ENCODE assay signal across 16 cellular contexts in the genomic region with DNA sequence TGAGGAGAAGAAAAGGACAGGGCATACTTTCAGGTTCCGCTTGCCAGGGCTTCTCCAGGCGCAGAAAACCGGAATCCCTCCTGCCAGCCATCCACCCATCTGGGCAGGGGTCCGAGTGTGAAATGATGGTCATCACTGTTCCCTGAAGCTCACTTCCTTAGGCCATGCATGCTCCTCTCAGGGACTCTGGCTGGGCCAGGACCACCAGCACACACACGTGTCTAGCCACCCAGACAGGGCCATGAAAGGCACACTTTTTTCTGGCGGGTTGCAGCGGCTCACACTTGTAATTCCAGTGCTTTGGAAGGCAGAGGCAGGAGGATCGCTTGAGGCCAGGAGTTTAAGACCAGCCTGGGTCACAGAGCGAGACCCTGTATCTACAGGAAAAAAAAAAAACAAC. TPM values are rescaled to one million over a fixed set of nuclear protein-coding genes. Genes with fewer than 3 reads are reported as not detected.
DNase-seq lines count a peak whose midpoint lies in the region; ATAC-seq, FAIRE-seq and TF ChIP-seq lines count a peak whose summit lies in the region.
"Had no signal": no experiment of that assay in that cellular context is flagged by ENCODE, and none has a peak within 500 bp of the region (broad histone marks: within the 10 kb centered on the region; RNA-seq: fewer than 3 reads in every experiment).

No MANE protein-coding gene starts in this region.

- no peak for ATAC-seq in naive B cell (ENCODE audit: low read depth in 2 of 2)
- ATAC-seq in natural killer cell treated with Interleukin-12 subunit alpha and Interleukin-12 subunit beta and Interleukin-15 and Interleukin-18, amount 100 ng/mL, for 72 hours, result no peak

- H2AFZ ChIP-seq in SU-DHL-6 (ENCODE audit: low read depth, low read length, severe bottlenecking), result no peak overlapping the region

- peaks cover 20% of the 10 kb centered on the region for H3K79me2 ChIP-seq in SU-DHL-6 (ENCODE audit: insufficient read depth, low read length)

- no peak for TF ChIP-seq CTCF in SU-DHL-6 (IDR thresholded peaks at IDR 0.05; ENCODE audit: insufficient read depth, low read length, poor library complexity, severe bottlenecking)

- peaks cover 12% of the 10 kb centered on the region for H3F3A ChIP-seq in SU-DHL-6 (ENCODE audit: insufficient read depth)

- H3K4me1 ChIP-seq in BLaER1 treated with 17β-estradiol and CSF1 and Interleukin-3, amounts not matched to agents 10 nM and 100 nM, result peaks cover 24 to 78% (median 59%) of the 10 kb centered on the region in 10 experiments
- H3K4me1 ChIP-seq: SJSA1 had no signal

- peak overlapping the region; percentile 2 to 95 (median 76); a peak in 18 of 20 replicates for H3K4me3 ChIP-seq in BLaER1 treated with 17β-estradiol and CSF1 and Interleukin-3, amounts not matched to agents 10 nM and 100 nM
- H3K4me3 ChIP-seq in SU-DHL-6 (ENCODE audit: insufficient read depth, low read length, poor library complexity, severe bottlenecking), result peak overlapping the region; percentile 97
- H3K4me3 ChIP-seq: SJSA1 had no signal

- H3K27me3 ChIP-seq in BLaER1 treated with 17β-estradiol and CSF1 and Interleukin-3, amounts not matched to agents 10 nM and 100 nM, result no peaks in the 10 kb centered on the region
- no peaks in the 10 kb centered on the region for H3K27me3 ChIP-seq in SU-DHL-6 (ENCODE audit: low read length)
- H3K27me3 ChIP-seq: SJSA1 had no signal

- peak overlapping the region in 9 of 11 experiments; percentile 28 to 92 (median 87); a peak in 19 of 22 replicates for H3K27ac ChIP-seq in BLaER1 treated with 17β-estradiol and CSF1 and Interleukin-3, amounts not matched to agents 10 nM and 100 nM
- peak overlapping the region; percentile 80 for H3K27ac ChIP-seq in SU-DHL-6 (ENCODE audit: low read depth, low read length)
- H3K27ac ChIP-seq: SJSA1 had no signal

- no peaks in the 10 kb centered on the region; a peak in 1 of 22 replicates for H3K9me3 ChIP-seq in BLaER1 treated with 17β-estradiol and CSF1 and Interleukin-3, amounts not matched to agents 10 nM and 100 nM (replicated peaks in 1 of 11)
- H3K9me3 ChIP-seq in SU-DHL-6 (ENCODE audit: insufficient read depth, low read length), result no peaks in the 10 kb centered on the region
- H3K9me3 ChIP-seq: SJSA1 had no signal

- H3K9me3 Mint-ChIP-seq in naive B cell, result no peaks in the 10 kb centered on the region
- H3K9me3 Mint-ChIP-seq in natural killer cell treated with Interleukin-12 subunit alpha and Interleukin-12 subunit beta and Interleukin-15 and Interleukin-18, amount 100 ng/mL, for 72 hours, result no peaks in the 10 kb centered on the region
- H3K9me3 Mint-ChIP-seq: CD8-positive, alpha-beta memory T cell had no signal

- peaks cover 60 to 75% (median 70%) of the 10 kb centered on the region in 3 donors for H3K4me1 Mint-ChIP-seq in naive B cell
- peaks cover 0 to 3% of the 10 kb centered on the region in 2 donors for H3K4me1 Mint-ChIP-seq in natural killer cell treated with Interleukin-12 subunit alpha and Interleukin-12 subunit beta and Interleukin-15 and Interleukin-18, amount 100 ng/mL, for 72 hours (ENCODE audit: low read depth in 2 of 2)
- H3K4me1 Mint-ChIP-seq: CD8-positive, alpha-beta memory T cell had no signal

- H3K9me2 ChIP-seq in SU-DHL-6 (replicated peaks; ENCODE audit: insufficient read depth, low read length), result no peaks in the 10 kb centered on the region

- no peak for TF ChIP-seq POLR2A in GM12892 (IDR thresholded peaks at IDR 0.05; ENCODE audit: low read depth, low read length)

- peak overlapping the region; percentile 96 to 100 (median 99) for H3K4me3 Mint-ChIP-seq in naive B cell
- H3K4me3 Mint-ChIP-seq in natural killer cell treated with Interleukin-12 subunit alpha and Interleukin-12 subunit beta and Interleukin-15 and Interleukin-18, amount 100 ng/mL, for 72 hours, result no peak overlapping the region
- H3K4me3 Mint-ChIP-seq: CD8-positive, alpha-beta memory T cell had no signal

- peak overlapping the region; percentile 79 to 100 (median 96) for H3K4me2 ChIP-seq in BLaER1 treated with 17β-estradiol and CSF1 and Interleukin-3, amounts not matched to agents 10 nM and 100 nM
- H3K4me2 ChIP-seq in SU-DHL-6 (ENCODE audit: low read depth, low read length, poor library complexity, severe bottlenecking), result peak overlapping the region; percentile 100

- H3K9ac ChIP-seq in BLaER1 treated with 17β-estradiol and CSF1 and Interleukin-3, amounts not matched to agents 10 nM and 100 nM, result peak overlapping the region; percentile 9 to 93 (median 86); a peak in 21 of 22 replicates
- H3K9ac ChIP-seq in SU-DHL-6 (ENCODE audit: low read length), result peak overlapping the region; percentile 98

- peaks cover 43 to 57% of the 10 kb centered on the region in 2 donors for H3K36me3 Mint-ChIP-seq in naive B cell
- no peaks in the 10 kb centered on the region for H3K36me3 Mint-ChIP-seq in natural killer cell treated with Interleukin-12 subunit alpha and Interleukin-12 subunit beta and Interleukin-15 and Interleukin-18, amount 100 ng/mL, for 72 hours
- H3K36me3 Mint-ChIP-seq: CD8-positive, alpha-beta memory T cell had no signal

- H3K36me3 ChIP-seq in BLaER1 treated with 17β-estradiol and CSF1 and Interleukin-3, amounts not matched to agents 10 nM and 100 nM, result peaks cover 0 to 53% (median 24%) of the 10 kb centered on the region in 11 experiments; a peak in 14 of 22 replicates
- no peaks in the 10 kb centered on the region for H3K36me3 ChIP-seq in SU-DHL-6 (ENCODE audit: low read length)
- H3K36me3 ChIP-seq: SJSA1 had no signal

- no peaks in the 10 kb centered on the region for H3K27me3 Mint-ChIP-seq in naive B cell
- peaks cover 13 to 30% of the 10 kb centered on the region in 2 donors for H3K27me3 Mint-ChIP-seq in natural killer cell treated with Interleukin-12 subunit alpha and Interleukin-12 subunit beta and Interleukin-15 and Interleukin-18, amount 100 ng/mL, for 72 hours

- peak; percentile 78 for FAIRE-seq in GM12892 (lab: Jason Lieb, UNC)

- DNase-seq in GM12892 (ENCODE audit: insufficient read length) (no peak), naive B cell (no peak), AG08396 (ENCODE audit: low spot score) (no peak), NCI-H748 treated with DMSO at 0.1 percent for 48 hours (lab: John Stamatoyannopoulos, UW) (no peak)
- no peak for DNase-seq in natural killer cell treated with Interleukin-12 subunit alpha and Interleukin-12 subunit beta and Interleukin-15 and Interleukin-18, amount 100 ng/mL, for 72 hours (ENCODE audit: low spot score)
- DNase-seq: CD8-positive, alpha-beta memory T cell; DND-41; Kasumi-1; NCI-H2029; NCI-H510A treated with DMSO at 0.1 percent for 48 hours had no signal

- peak overlapping the region; percentile 96 to 97 (median 96) for H3K27ac Mint-ChIP-seq in naive B cell
- no peak overlapping the region for H3K27ac Mint-ChIP-seq in natural killer cell treated with Interleukin-12 subunit alpha and Interleukin-12 subunit beta and Interleukin-15 and Interleukin-18, amount 100 ng/mL, for 72 hours

- H4K20me1 ChIP-seq in BLaER1 treated with 17β-estradiol and CSF1 and Interleukin-3, amounts not matched to agents 10 nM and 100 nM, result no peaks in the 10 kb centered on the region
- H4K20me1 ChIP-seq in SU-DHL-6 (ENCODE audit: low read depth, low read length), result no peaks in the 10 kb centered on the region

RNA-seq across cellular contexts. Expression of a gene that starts 1.5 kb away (rescaled TPM):
- 85.8 TPM for polyA plus RNA-seq in GM12892 (2012; ENCODE audit: missing spikeins)
- 1,000 to 10,000 TPM; 3,311 to 6,921 (median 4,382) TPM for polyA plus RNA-seq in naive B cell (ENCODE audit: low read depth in 6 of 6)
- total RNA-seq in natural killer cell treated with Interleukin-12 subunit alpha and Interleukin-12 subunit beta and Interleukin-15 and Interleukin-18, amount 100 ng/mL, for 72 hours, result under 1 TPM in 1 of 2 donors, not detected in 1; 0.61 TPM
- total RNA-seq: A673; CD8-positive, alpha-beta memory T cell; H4; RPMI7951; SJSA1 had no signal
- polyA plus RNA-seq: CD8-positive, alpha-beta memory T cell had no signal

RNA-seq across cellular contexts. Expression of a gene that starts 26.2 kb away (rescaled TPM):
- not detected for polyA plus RNA-seq in GM12892 (2012; ENCODE audit: missing spikeins)
- polyA plus RNA-seq in naive B cell (ENCODE audit: low read depth in 6 of 6), result 10 to 100 TPM; 15.0 to 44.0 (median 35.9) TPM
- not detected for total RNA-seq in natural killer cell treated with Interleukin-12 subunit alpha and Interleukin-12 subunit beta and Interleukin-15 and Interleukin-18, amount 100 ng/mL, for 72 hours
- total RNA-seq: CD8-positive, alpha-beta memory T cell; H4; RPMI7951; SJSA1 had no signal
- polyA plus RNA-seq: CD8-positive, alpha-beta memory T cell had no signal

Comparison
In these comparisons a context has a peak if more than half of its experiments do, and no peak if none do; other contexts are left out.
1. H3K27ac Mint-ChIP-seq: peak in naive B cell (6 of 6); none in natural killer cell treated with Interleukin-12 subunit alpha and Interleukin-12 subunit beta and Interleukin-15 and Interleukin-18, amount 100 ng/mL, for 72 hours (0 of 2).